In the genomic region with DNA sequence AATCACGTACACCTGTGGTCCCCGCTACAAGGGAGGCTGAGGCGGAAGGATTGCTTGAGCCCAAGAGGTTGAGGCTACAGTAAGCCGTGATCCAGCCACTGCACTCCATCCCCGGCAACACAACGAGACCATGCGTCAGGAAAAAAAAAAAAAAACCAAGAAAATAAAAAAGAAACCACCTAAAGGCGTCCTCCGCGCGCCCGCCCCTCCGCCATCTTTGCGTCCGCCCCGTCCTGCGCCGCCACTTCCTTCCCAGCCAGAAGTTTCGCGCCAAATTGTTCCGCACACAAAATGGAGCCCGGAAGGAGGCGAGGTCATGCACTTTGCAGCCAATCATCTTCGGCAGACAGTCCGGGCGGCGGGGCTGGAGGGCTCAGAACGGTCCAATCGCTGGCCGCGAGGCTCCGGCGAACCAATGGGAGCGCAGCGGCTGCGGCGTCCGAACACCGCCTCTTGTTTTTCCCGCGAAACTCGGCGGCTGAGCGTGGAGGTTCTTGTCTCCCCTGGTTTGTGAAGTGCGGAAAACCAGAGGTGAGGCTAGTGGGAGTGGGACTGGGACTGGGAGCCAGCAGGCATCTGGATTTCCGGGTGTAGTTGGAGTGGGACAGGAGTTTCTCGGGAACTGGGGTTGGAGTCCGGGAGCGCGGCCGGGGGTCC, we compare ENCODE assay signal across 1 cellular context.
TF ChIP-seq lines count a peak whose summit lies in the region.

Gene MCM5, plus strand, starts transcription at position 463 of the 657 bp plus-strand sequence. CDS start 299 bp downstream, outside the sequence.

TF ChIP-seq in HepG2, 621 proteins besides CTCF, POLR2A, EP300 and RAD21 (continued from another document and continues in another):
- peak; percentile 89; the same call in 1 of the 2 replicates for TF ChIP-seq ZNF224 (CRISPR knock-in tag; IDR thresholded peaks at IDR 0.05)
- no peak for TF ChIP-seq REL (CRISPR knock-in tag; conservative IDR thresholded peaks at IDR 0.05)
- peak; percentile 67; the same call in 1 of the 2 replicates for TF ChIP-seq KDM5A (IDR thresholded peaks at IDR 0.05; ENCODE audit: borderline replicate concordance, low read length)
- TF ChIP-seq AKAP8 (CRISPR knock-in tag; IDR thresholded peaks at IDR 0.05): no peak
- TF ChIP-seq ZNF235 (CRISPR knock-in tag; IDR thresholded peaks at IDR 0.05; ENCODE audit: borderline replicate concordance): no peak
- no peak for TF ChIP-seq GTF2F1 (IDR thresholded peaks at IDR 0.05; ENCODE audit: low read length)
- no peak for TF ChIP-seq HOXA5 (CRISPR knock-in tag; IDR thresholded peaks at IDR 0.05)
- no peak for TF ChIP-seq PHB2 (IDR thresholded peaks at IDR 0.05; ENCODE audit: partially characterized antibody)
- TF ChIP-seq MAFK (conservative IDR thresholded peaks at IDR 0.05 in 1 of 2, IDR thresholded peaks at IDR 0.05 in 1 of 2; ENCODE audit: low read length in 2 of 2): no peak
- TF ChIP-seq, protein P1, sequence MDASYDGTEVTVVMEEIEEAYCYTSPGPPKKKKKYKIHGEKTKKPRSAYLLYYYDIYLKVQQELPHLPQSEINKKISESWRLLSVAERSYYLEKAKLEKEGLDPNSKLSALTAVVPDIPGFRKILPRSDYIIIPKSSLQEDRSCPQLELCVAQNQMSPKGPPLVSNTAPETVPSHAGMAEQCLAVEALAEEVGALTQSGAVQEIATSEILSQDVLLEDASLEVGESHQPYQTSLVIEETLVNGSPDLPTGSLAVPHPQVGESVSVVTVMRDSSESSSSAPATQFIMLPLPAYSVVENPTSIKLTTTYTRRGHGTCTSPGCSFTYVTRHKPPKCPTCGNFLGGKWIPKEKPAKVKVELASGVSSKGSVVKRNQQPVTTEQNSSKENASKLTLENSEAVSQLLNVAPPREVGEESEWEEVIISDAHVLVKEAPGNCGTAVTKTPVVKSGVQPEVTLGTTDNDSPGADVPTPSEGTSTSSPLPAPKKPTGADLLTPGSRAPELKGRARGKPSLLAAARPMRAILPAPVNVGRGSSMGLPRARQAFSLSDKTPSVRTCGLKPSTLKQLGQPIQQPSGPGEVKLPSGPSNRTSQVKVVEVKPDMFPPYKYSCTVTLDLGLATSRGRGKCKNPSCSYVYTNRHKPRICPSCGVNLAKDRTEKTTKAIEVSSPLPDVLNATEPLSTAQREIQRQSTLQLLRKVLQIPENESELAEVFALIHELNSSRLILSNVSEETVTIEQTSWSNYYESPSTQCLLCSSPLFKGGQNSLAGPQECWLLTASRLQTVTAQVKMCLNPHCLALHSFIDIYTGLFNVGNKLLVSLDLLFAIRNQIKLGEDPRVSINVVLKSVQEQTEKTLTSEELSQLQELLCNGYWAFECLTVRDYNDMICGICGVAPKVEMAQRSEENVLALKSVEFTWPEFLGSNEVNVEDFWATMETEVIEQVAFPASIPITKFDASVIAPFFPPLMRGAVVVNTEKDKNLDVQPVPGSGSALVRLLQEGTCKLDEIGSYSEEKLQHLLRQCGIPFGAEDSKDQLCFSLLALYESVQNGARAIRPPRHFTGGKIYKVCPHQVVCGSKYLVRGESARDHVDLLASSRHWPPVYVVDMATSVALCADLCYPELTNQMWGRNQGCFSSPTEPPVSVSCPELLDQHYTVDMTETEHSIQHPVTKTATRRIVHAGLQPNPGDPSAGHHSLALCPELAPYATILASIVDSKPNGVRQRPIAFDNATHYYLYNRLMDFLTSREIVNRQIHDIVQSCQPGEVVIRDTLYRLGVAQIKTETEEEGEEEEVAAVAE (CRISPR knock-in tag; IDR thresholded peaks at IDR 0.05; ENCODE audit: borderline replicate concordance): peak; percentile 86
- TF ChIP-seq MYNN (CRISPR knock-in tag; IDR thresholded peaks at IDR 0.05; ENCODE audit: low read depth): no peak
- no peak for TF ChIP-seq SRSF9 (IDR thresholded peaks at IDR 0.05; ENCODE audit: borderline replicate concordance, insufficient read depth, low read depth, low read length, poor library complexity, severe bottlenecking)
- peak; percentile 77; the same call in 1 of the 2 replicates for TF ChIP-seq ZNF724P (CRISPR knock-in tag; IDR thresholded peaks at IDR 0.05; ENCODE audit: borderline replicate concordance)
- TF ChIP-seq DDIT3 (CRISPR knock-in tag; IDR thresholded peaks at IDR 0.05): no peak
- TF ChIP-seq, protein P2, sequence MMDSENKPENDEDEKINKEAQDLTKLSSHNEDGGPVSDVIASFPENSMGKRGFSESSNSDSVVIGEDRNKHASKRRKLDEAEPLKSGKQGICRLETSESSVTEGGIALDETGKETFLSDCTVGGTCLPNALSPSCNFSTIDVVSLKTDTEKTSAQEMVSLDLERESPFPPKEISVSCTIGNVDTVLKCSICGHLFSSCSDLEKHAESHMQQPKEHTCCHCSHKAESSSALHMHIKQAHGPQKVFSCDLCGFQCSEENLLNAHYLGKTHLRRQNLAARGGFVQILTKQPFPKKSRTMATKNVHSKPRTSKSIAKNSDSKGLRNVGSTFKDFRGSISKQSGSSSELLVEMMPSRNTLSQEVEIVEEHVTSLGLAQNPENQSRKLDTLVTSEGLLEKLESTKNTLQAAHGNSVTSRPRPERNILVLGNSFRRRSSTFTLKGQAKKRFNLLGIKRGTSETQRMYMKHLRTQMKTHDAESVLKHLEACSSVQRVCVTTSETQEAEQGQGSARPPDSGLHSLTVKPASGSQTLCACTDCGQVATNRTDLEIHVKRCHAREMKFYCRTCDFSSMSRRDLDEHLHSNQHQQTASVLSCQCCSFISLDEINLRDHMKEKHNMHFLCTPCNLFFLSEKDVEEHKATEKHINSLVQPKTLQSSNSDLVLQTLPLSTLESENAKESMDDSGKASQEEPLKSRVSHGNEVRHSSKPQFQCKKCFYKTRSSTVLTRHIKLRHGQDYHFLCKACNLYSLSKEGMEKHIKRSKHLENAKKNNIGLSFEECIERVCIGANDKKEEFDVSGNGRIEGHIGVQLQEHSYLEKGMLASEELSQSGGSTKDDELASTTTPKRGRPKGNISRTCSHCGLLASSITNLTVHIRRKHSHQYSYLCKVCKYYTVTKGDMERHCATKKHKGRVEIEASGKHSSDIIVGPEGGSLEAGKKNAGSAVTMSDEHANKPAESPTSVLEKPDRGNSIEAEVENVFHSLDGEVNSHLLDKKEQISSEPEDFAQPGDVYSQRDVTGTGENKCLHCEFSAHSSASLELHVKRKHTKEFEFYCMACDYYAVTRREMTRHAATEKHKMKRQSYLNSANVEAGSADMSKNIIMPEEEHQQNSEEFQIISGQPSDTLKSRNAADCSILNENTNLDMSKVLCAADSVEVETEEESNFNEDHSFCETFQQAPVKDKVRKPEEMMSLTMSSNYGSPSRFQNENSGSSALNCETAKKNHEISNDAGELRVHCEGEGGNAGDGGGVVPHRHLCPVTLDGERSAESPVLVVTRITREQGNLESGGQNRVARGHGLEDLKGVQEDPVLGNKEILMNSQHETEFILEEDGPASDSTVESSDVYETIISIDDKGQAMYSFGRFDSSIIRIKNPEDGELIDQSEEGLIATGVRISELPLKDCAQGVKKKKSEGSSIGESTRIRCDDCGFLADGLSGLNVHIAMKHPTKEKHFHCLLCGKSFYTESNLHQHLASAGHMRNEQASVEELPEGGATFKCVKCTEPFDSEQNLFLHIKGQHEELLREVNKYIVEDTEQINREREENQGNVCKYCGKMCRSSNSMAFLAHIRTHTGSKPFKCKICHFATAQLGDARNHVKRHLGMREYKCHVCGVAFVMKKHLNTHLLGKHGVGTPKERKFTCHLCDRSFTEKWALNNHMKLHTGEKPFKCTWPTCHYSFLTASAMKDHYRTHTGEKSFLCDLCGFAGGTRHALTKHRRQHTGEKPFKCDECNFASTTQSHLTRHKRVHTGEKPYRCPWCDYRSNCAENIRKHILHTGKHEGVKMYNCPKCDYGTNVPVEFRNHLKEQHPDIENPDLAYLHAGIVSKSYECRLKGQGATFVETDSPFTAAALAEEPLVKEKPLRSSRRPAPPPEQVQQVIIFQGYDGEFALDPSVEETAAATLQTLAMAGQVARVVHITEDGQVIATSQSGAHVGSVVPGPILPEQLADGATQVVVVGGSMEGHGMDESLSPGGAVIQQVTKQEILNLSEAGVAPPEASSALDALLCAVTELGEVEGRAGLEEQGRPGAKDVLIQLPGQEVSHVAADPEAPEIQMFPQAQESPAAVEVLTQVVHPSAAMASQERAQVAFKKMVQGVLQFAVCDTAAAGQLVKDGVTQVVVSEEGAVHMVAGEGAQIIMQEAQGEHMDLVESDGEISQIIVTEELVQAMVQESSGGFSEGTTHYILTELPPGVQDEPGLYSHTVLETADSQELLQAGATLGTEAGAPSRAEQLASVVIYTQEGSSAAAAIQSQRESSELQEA (CRISPR knock-in tag; IDR thresholded peaks at IDR 0.05; ENCODE audit: not compliant biosample characterization): no peak
- TF ChIP-seq GPN1 (CRISPR knock-in tag; IDR thresholded peaks at IDR 0.05; ENCODE audit: borderline replicate concordance): no peak
- no peak for TF ChIP-seq ZNF562 (CRISPR knock-in tag; IDR thresholded peaks at IDR 0.05; ENCODE audit: borderline replicate concordance)
- TF ChIP-seq SUZ12 (IDR thresholded peaks at IDR 0.05; ENCODE audit: low read depth, low read length): no peak
- peak; percentile 88 for TF ChIP-seq HNRNPLL (IDR thresholded peaks at IDR 0.05; ENCODE audit: low read depth, low read length, poor library complexity, severe bottlenecking)
- TF ChIP-seq ZNF768 (CRISPR knock-in tag; IDR thresholded peaks at IDR 0.05): no peak; the same call in 1 of the 2 replicates
- no peak for TF ChIP-seq SRF (IDR thresholded peaks at IDR 0.05; ENCODE audit: low read depth, low read length)
- TF ChIP-seq DMAP1 (CRISPR knock-in tag; IDR thresholded peaks at IDR 0.05): peak; percentile 69; the same call in 1 of the 2 replicates
- peak; percentile 67 for TF ChIP-seq CREM (IDR thresholded peaks at IDR 0.05)
- TF ChIP-seq CREM (CRISPR knock-in tag; IDR thresholded peaks at IDR 0.05): no peak
- no peak for TF ChIP-seq FOSL1 (CRISPR knock-in tag; IDR thresholded peaks at IDR 0.05; ENCODE audit: borderline replicate concordance)
- no peak; the same call in 1 of the 2 replicates for TF ChIP-seq ZIK1 (CRISPR knock-in tag; IDR thresholded peaks at IDR 0.05; ENCODE audit: borderline replicate concordance, low read depth)
- TF ChIP-seq ZNF773 (CRISPR knock-in tag; IDR thresholded peaks at IDR 0.05; ENCODE audit: borderline replicate concordance): 0 out of 2 replicates have a peak, but pooled peaks have one; percentile 20
- TF ChIP-seq, protein P3, sequence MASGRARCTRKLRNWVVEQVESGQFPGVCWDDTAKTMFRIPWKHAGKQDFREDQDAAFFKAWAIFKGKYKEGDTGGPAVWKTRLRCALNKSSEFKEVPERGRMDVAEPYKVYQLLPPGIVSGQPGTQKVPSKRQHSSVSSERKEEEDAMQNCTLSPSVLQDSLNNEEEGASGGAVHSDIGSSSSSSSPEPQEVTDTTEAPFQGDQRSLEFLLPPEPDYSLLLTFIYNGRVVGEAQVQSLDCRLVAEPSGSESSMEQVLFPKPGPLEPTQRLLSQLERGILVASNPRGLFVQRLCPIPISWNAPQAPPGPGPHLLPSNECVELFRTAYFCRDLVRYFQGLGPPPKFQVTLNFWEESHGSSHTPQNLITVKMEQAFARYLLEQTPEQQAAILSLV (CRISPR knock-in tag; IDR thresholded peaks at IDR 0.05; ENCODE audit: borderline replicate concordance): no peak
- TF ChIP-seq ZNF629 (CRISPR knock-in tag; conservative IDR thresholded peaks at IDR 0.05): no peak
- TF ChIP-seq RFX1 (IDR thresholded peaks at IDR 0.05): no peak
- no peak for TF ChIP-seq SRSF4 (IDR thresholded peaks at IDR 0.05; ENCODE audit: low read depth, low read length, poor library complexity, severe bottlenecking)
- peak; percentile 86; the same call in 1 of the 2 replicates for TF ChIP-seq KMT2B (CRISPR knock-in tag; IDR thresholded peaks at IDR 0.05)
- peak; percentile 36; the same call in 1 of the 2 replicates for TF ChIP-seq ZNF747 (CRISPR knock-in tag; IDR thresholded peaks at IDR 0.05; ENCODE audit: borderline replicate concordance)
- TF ChIP-seq TOPORS (CRISPR knock-in tag; IDR thresholded peaks at IDR 0.05): 0 out of 2 replicates have a peak, but pooled peaks have one; percentile 27
- no peak for TF ChIP-seq ZNF484 (CRISPR knock-in tag; IDR thresholded peaks at IDR 0.05; ENCODE audit: borderline replicate concordance, low read depth)
- no peak for TF ChIP-seq MAZ (IDR thresholded peaks at IDR 0.05; ENCODE audit: borderline replicate concordance, low read depth, low read length)
- peak; percentile 77 for TF ChIP-seq MAZ (CRISPR knock-in tag; IDR thresholded peaks at IDR 0.05; ENCODE audit: low read depth)
- TF ChIP-seq PLRG1 (conservative IDR thresholded peaks at IDR 0.05): no peak
- TF ChIP-seq MXI1 (IDR thresholded peaks at IDR 0.05; ENCODE audit: borderline replicate concordance, low read depth, low read length): peak; percentile 48; the same call in 1 of the 3 replicates
- TF ChIP-seq NCOA2 (CRISPR knock-in tag; IDR thresholded peaks at IDR 0.05): 0 out of 2 replicates have a peak, but pooled peaks have one; percentile 7
- peak; percentile 89 for TF ChIP-seq ELF4 (CRISPR knock-in tag; IDR thresholded peaks at IDR 0.05; ENCODE audit: borderline replicate concordance)
- TF ChIP-seq ZNF180 (CRISPR knock-in tag; IDR thresholded peaks at IDR 0.05; ENCODE audit: borderline replicate concordance, low read depth): no peak
